In the genomic region with DNA sequence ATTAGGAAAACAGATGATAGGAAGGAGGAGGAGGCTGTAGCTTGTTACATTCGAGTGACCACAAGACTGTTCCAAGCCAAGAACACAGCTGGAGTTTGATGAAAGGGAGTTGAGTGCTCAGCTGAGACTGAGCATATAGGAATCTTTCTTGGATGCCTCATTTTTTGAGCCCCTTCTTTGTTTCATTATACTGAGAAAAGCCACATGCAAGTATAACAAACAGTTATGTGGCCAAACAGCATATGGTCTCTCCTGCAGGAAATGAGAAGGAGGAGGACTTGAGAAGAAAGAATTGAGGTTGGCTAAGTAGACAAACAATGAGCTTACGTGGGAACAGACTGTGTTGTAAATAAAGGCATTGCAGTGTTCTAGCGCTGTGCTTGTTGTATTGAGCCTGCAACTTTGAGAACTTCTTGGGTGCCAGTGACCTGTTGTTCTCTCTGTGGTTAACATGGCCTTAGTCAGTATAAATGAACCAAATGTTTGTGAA, we compare ENCODE assay signal across 17 cellular contexts.
DNase-seq lines count a peak whose midpoint lies in the region; ATAC-seq, FAIRE-seq and TF ChIP-seq lines count a peak whose summit lies in the region.
"Had no signal": no experiment of that assay in that cellular context is flagged by ENCODE, and none has a peak within 500 bp of the region (broad histone marks: within the 10 kb centered on the region; RNA-seq: fewer than 3 reads in every experiment).

No MANE protein-coding gene starts in this region.

- peak overlapping the region; percentile 31 for H3K4me3 Mint-ChIP-seq in natural killer cell
- H3K4me3 Mint-ChIP-seq in natural killer cell treated with Interleukin-12 subunit alpha and Interleukin-12 subunit beta and Interleukin-15 and Interleukin-18, amount 100 ng/mL, for 72 hours: no peak overlapping the region
- no peak overlapping the region for H3K4me3 Mint-ChIP-seq in astrocyte (ENCODE audit: unreplicated experiment)

- no peaks in the 10 kb centered on the region for H3K9me3 ChIP-seq in astrocyte (ENCODE audit: insufficient read depth, low read depth, low read length)
- no peaks in the 10 kb centered on the region for H3K9me3 ChIP-seq in heart right ventricle
- no peaks in the 10 kb centered on the region for H3K9me3 ChIP-seq in upper lobe of right lung
- no peaks in the 10 kb centered on the region for H3K9me3 ChIP-seq in sigmoid colon
- H3K9me3 ChIP-seq: neutrophil, uterus had no signal

- H3K27me3 ChIP-seq in astrocyte (ENCODE audit: insufficient read depth, low read length) (no peaks in the 10 kb centered on the region), heart right ventricle (no peaks in the 10 kb centered on the region), upper lobe of right lung (no peaks in the 10 kb centered on the region), sigmoid colon (no peaks in the 10 kb centered on the region)
- H3K27me3 ChIP-seq: neutrophil, uterus had no signal

- no peaks in the 10 kb centered on the region for H3K36me3 ChIP-seq in astrocyte (ENCODE audit: insufficient read depth, low read length)
- H3K36me3 ChIP-seq in heart right ventricle: no peaks in the 10 kb centered on the region
- no peaks in the 10 kb centered on the region for H3K36me3 ChIP-seq in upper lobe of right lung
- peaks cover 0 to 3% (median 0%) of the 10 kb centered on the region in 4 donors for H3K36me3 ChIP-seq in sigmoid colon
- H3K36me3 ChIP-seq: neutrophil, uterus had no signal

- H3K9ac ChIP-seq in astrocyte (ENCODE audit: low read length): no peak overlapping the region

- TF ChIP-seq EP300 in sigmoid colon (IDR thresholded peaks at IDR 0.05): no peak

- intact Hi-C loops in natural killer cell (cut with micrococcal nuclease): no loop called here
- intact Hi-C loops in heart right ventricle (cut with DNase I): no loop called here
- intact Hi-C loops in upper lobe of right lung (cut with DNase I): no loop called here
- intact Hi-C loops in sigmoid colon (cut with DNase I): no loop called here

- 47 to 62% methylated on average over 3 of the region's 3 CpGs for WGBS in heart right ventricle, 2 donors
- 66 to 69% methylated on average over 3 of the region's 3 CpGs for WGBS in sigmoid colon, 2 donors

- no peak overlapping the region for H2AFZ ChIP-seq in astrocyte (ENCODE audit: low read depth, low read length)
- H2AFZ ChIP-seq: PC-9 had no signal

- peaks cover 6% of the 10 kb centered on the region for H3K36me3 Mint-ChIP-seq in natural killer cell
- no peaks in the 10 kb centered on the region for H3K36me3 Mint-ChIP-seq in natural killer cell treated with Interleukin-12 subunit alpha and Interleukin-12 subunit beta and Interleukin-15 and Interleukin-18, amount 100 ng/mL, for 72 hours
- H3K36me3 Mint-ChIP-seq in astrocyte (ENCODE audit: low read depth, unreplicated experiment): peaks cover 2% of the 10 kb centered on the region

- H3K4me1 ChIP-seq in astrocyte (ENCODE audit: insufficient read depth, low read length) (no peaks in the 10 kb centered on the region), heart right ventricle (peaks cover 0 to 47% (median 26%) of the 10 kb centered on the region in 9 donors), upper lobe of right lung (peaks cover 18% of the 10 kb centered on the region), sigmoid colon (no peaks in the 10 kb centered on the region)
- H3K4me1 ChIP-seq: uterus had no signal

- H3K4me2 ChIP-seq in astrocyte (ENCODE audit: low read length): no peak overlapping the region
- H3K4me2 ChIP-seq: PC-9 had no signal

- DNase-seq in natural killer cell (no peak), astrocyte (ENCODE audit: low read depth) (peak; percentile 23), heart right ventricle (no peak), upper lobe of right lung (no peak), H54 (ENCODE audit: insufficient read length, low spot score) (no peak), sigmoid colon (no peak)
- DNase-seq in natural killer cell treated with Interleukin-12 subunit alpha and Interleukin-12 subunit beta and Interleukin-15 and Interleukin-18, amount 100 ng/mL, for 72 hours (ENCODE audit: low spot score): no peak
- no peak for DNase-seq in stimulated activated CD4-positive, alpha-beta T cell treated with anti-CD3 and anti-CD28 coated beads, Interleukin-15, amount 100 ng/mL, for 24 hours
- DNase-seq: activated CD4-positive, alpha-beta T cell treated with anti-CD3 and anti-CD28 coated beads, Interleukin-2, amount 50 U/mL, for 48 hours; left cardiac atrium; PC-9; stimulated activated CD4-positive, alpha-beta T cell treated with anti-CD3 and anti-CD28 coated beads, Interleukin-12 subunit alpha, Interleukin-12 subunit beta, amount 100 ng/mL, for 4 hours; uterus had no signal

- H3K79me2 ChIP-seq in astrocyte (ENCODE audit: insufficient read depth, low read length): no peaks in the 10 kb centered on the region

- TF ChIP-seq POLR2A in H54 (IDR thresholded peaks at IDR 0.05; ENCODE audit: low read depth, low read length): no peak
- no peak for TF ChIP-seq POLR2A in sigmoid colon (IDR thresholded peaks at IDR 0.05)

- no peaks in the 10 kb centered on the region for H3K9me3 Mint-ChIP-seq in natural killer cell
- no peaks in the 10 kb centered on the region for H3K9me3 Mint-ChIP-seq in natural killer cell treated with Interleukin-12 subunit alpha and Interleukin-12 subunit beta and Interleukin-15 and Interleukin-18, amount 100 ng/mL, for 72 hours
- no peaks in the 10 kb centered on the region for H3K9me3 Mint-ChIP-seq in astrocyte (ENCODE audit: unreplicated experiment)

- H3K27ac Mint-ChIP-seq in natural killer cell (peak overlapping the region; percentile 13 to 27), astrocyte (ENCODE audit: unreplicated experiment) (no peak overlapping the region)
- H3K27ac Mint-ChIP-seq in natural killer cell treated with Interleukin-12 subunit alpha and Interleukin-12 subunit beta and Interleukin-15 and Interleukin-18, amount 100 ng/mL, for 72 hours: peak overlapping the region in 1 of 2 donors; percentile 64

- no peaks in the 10 kb centered on the region for H4K20me1 ChIP-seq in astrocyte (ENCODE audit: insufficient read depth, low read length)

- peak; percentile 50 to 69 (median 52) for ATAC-seq in natural killer cell
- ATAC-seq in natural killer cell treated with Interleukin-12 subunit alpha and Interleukin-12 subunit beta and Interleukin-15 and Interleukin-18, amount 100 ng/mL, for 72 hours: no peak
- peak in 5 of 8 donors; percentile 47 to 77 (median 56) for ATAC-seq in heart right ventricle
- peak; percentile 45 for ATAC-seq in upper lobe of right lung

- H3K4me1 Mint-ChIP-seq in natural killer cell (peaks cover 31 to 39% of the 10 kb centered on the region in 2 donors), astrocyte (ENCODE audit: low read depth, unreplicated experiment) (peaks cover 5% of the 10 kb centered on the region)
- H3K4me1 Mint-ChIP-seq in natural killer cell treated with Interleukin-12 subunit alpha and Interleukin-12 subunit beta and Interleukin-15 and Interleukin-18, amount 100 ng/mL, for 72 hours (ENCODE audit: low read depth in 2 of 2): peaks cover 20 to 28% of the 10 kb centered on the region in 2 donors

- TF ChIP-seq CTCF in natural killer cell (IDR thresholded peaks at IDR 0.05) (no peak), astrocyte (IDR thresholded peaks at IDR 0.05; ENCODE audit: insufficient read depth, low read depth, low read length) (no peak), heart right ventricle (IDR thresholded peaks at IDR 0.05) (no peak), upper lobe of right lung (IDR thresholded peaks at IDR 0.05) (no peak), sigmoid colon (IDR thresholded peaks at IDR 0.05) (no peak)

- no peak for FAIRE-seq in astrocyte (lab: Jason Lieb, UNC)
- FAIRE-seq in H54 (lab: Jason Lieb, UNC): no peak
- FAIRE-seq: GM12892, GM19239 had no signal

- H3K4me3 ChIP-seq in astrocyte (ENCODE audit: insufficient read depth, low read depth, low read length) (no peak overlapping the region), heart right ventricle (no peak overlapping the region), upper lobe of right lung (no peak overlapping the region), sigmoid colon (no peak overlapping the region)
- H3K4me3 ChIP-seq: coronary artery, PC-9, uterus had no signal

- H3K27me3 Mint-ChIP-seq in natural killer cell (ENCODE audit: low read depth in 2 of 2) (no peaks in the 10 kb centered on the region), astrocyte (ENCODE audit: low read depth, unreplicated experiment) (no peaks in the 10 kb centered on the region)
- no peaks in the 10 kb centered on the region for H3K27me3 Mint-ChIP-seq in natural killer cell treated with Interleukin-12 subunit alpha and Interleukin-12 subunit beta and Interleukin-15 and Interleukin-18, amount 100 ng/mL, for 72 hours

- H3K27ac ChIP-seq in astrocyte (ENCODE audit: low read depth, low read length) (no peak overlapping the region), heart right ventricle (peak overlapping the region in 5 of 10 donors; percentile 5 to 46 (median 35)), upper lobe of right lung (peak overlapping the region; percentile 21), sigmoid colon (no peak overlapping the region)
- H3K27ac ChIP-seq: coronary artery, neutrophil, PC-9, uterus had no signal

Comparison
In these comparisons a context has a peak if more than half of its experiments do, and no peak if none do; other contexts are left out.
1. ATAC-seq: peak in natural killer cell (3 of 3), heart right ventricle (5 of 8) and upper lobe of right lung (single experiment); none in natural killer cell treated with Interleukin-12 subunit alpha and Interleukin-12 subunit beta and Interleukin-15 and Interleukin-18, amount 100 ng/mL, for 72 hours (0 of 2).